In genomic region chr6:43702522-43703440, GRCh38 we compare ENCODE assay signal across 1 cellular context.
TF ChIP-seq lines count a peak whose summit lies in the region.

No MANE protein-coding gene starts in this region.

TF ChIP-seq in HEK293, 187 proteins besides CTCF, POLR2A, EP300 and RAD21 (continued from another document):
- TF ChIP-seq ZNF148 (tag by site-specific recombination; IDR thresholded peaks at IDR 0.05; ENCODE audit: borderline replicate concordance) (no peak; the same call in 1 of the 2 replicates), ZNF621 (tag by site-specific recombination; IDR thresholded peaks at IDR 0.05) (no peak), ZNF585B (tag by site-specific recombination; IDR thresholded peaks at IDR 0.05) (no peak), ZNF623 (tag by site-specific recombination; IDR thresholded peaks at IDR 0.05) (no peak), PRDM6 (tag by site-specific recombination; IDR thresholded peaks at IDR 0.05) (no peak), ZNF521 (tag by site-specific recombination; IDR thresholded peaks at IDR 0.05) (no peak), GFI1B (tag by site-specific recombination; IDR thresholded peaks at IDR 0.05) (no peak), ZNF239 (tag by site-specific recombination; IDR thresholded peaks at IDR 0.05) (no peak; the same call in 1 of the 2 replicates)
